ENCODE assay signal across 15 cellular contexts in the genomic region with DNA sequence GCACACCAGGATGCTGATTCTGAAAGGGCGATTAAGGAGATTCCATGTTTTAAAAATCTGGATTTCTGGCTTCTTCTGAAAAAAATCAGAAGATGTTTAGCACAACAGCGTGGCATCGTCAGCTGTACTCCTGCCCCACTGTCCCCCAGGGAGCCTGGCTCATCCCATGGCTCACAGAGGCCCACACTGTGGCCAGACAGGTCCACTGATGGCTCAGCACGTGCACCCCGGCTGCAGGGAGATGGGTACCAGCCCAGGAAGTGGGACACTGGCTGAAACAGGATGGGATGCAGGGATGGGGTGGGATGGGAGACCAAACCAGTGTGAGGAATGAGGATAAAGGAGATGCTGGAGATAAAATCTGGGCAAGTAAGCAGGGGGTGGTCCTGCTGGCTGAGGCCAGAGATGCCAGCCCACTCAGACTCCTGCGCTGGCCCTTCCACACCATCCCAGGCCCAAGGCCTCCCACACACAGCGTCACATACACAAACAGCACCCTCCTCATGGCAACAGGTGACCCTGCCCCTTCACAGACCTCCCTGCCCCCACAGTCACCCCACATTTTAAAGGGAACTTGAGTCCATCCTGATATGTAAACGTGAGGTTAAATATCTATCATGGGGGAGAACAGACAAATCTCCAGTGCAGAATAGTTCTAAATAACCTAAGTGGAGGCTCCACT.
"Had no signal": no experiment of that assay in that cellular context is flagged by ENCODE, and none has a peak within 500 bp of the region (broad histone marks: within the 10 kb centered on the region; RNA-seq: fewer than 3 reads in every experiment).

No MANE protein-coding gene starts in this region.

- H3K4me1 ChIP-seq: psoas muscle, right lobe of liver had no signal

- H3K27ac Mint-ChIP-seq: activated T-cell treated with anti-CD3 and anti-CD28 coated beads, Interleukin-2, amount 50 U/mL, for 72 hours had no signal

- H3K27me3 ChIP-seq: right lobe of liver had no signal

- H3K36me3 ChIP-seq: brain microvascular endothelial cell, right lobe of liver, suprapubic skin had no signal

- H3K4me3 ChIP-seq: psoas muscle, right lobe of liver, suprapubic skin had no signal

- H3K4me3 Mint-ChIP-seq: activated T-cell treated with anti-CD3 and anti-CD28 coated beads, Interleukin-2, amount 50 U/mL, for 72 hours had no signal

- DNase-seq: activated CD4-positive, alpha-beta T cell treated with anti-CD3 and anti-CD28 coated beads, Interleukin-2, amount 50 U/mL, for 4 hours; activated CD8-positive, alpha-beta memory T cell treated with anti-CD3 and anti-CD28 coated beads, Interleukin-2, amount 50 U/mL, for 48 hours; activated gamma-delta T cell; activated T-cell treated with anti-CD3 and anti-CD28 coated beads, Interleukin-2, amount 50 U/mL, for 72 hours; anterior cingulate cortex; brain microvascular endothelial cell; effector CD8-positive, alpha-beta T cell; foreskin melanocyte; kidney glomerular epithelial cell; midbrain; psoas muscle; stimulated activated naive CD8-positive, alpha-beta T cell treated with anti-CD3 and anti-CD28 coated beads, Interleukin-15, Interleukin-2, amounts not matched to agents 100 U/mL and 50 U/mL, for 24 hours; trophoblast cell had no signal

- H3K9me3 ChIP-seq: psoas muscle, right lobe of liver, suprapubic skin had no signal

- ATAC-seq: activated T-cell treated with anti-CD3 and anti-CD28 coated beads, Interleukin-2, amount 50 U/mL, for 72 hours; psoas muscle; right lobe of liver; stimulated activated naive CD8-positive, alpha-beta T cell treated with anti-CD3 and anti-CD28 coated beads, Interleukin-15, Interleukin-2, amounts not matched to agents 100 U/mL and 50 U/mL, for 24 hours had no signal

- H3K27ac ChIP-seq: brain microvascular endothelial cell, psoas muscle, right lobe of liver, suprapubic skin had no signal
